In genomic region chr1:32755098-32755809, GRCh38 we compare ENCODE assay signal across 2 cellular contexts.
TF ChIP-seq lines count a peak whose summit lies in the region.

No MANE protein-coding gene starts in this region.

TF ChIP-seq in SK-N-SH, 30 proteins besides CTCF, POLR2A, EP300 and RAD21 (continued from another document):
- TF ChIP-seq, protein P1, sequence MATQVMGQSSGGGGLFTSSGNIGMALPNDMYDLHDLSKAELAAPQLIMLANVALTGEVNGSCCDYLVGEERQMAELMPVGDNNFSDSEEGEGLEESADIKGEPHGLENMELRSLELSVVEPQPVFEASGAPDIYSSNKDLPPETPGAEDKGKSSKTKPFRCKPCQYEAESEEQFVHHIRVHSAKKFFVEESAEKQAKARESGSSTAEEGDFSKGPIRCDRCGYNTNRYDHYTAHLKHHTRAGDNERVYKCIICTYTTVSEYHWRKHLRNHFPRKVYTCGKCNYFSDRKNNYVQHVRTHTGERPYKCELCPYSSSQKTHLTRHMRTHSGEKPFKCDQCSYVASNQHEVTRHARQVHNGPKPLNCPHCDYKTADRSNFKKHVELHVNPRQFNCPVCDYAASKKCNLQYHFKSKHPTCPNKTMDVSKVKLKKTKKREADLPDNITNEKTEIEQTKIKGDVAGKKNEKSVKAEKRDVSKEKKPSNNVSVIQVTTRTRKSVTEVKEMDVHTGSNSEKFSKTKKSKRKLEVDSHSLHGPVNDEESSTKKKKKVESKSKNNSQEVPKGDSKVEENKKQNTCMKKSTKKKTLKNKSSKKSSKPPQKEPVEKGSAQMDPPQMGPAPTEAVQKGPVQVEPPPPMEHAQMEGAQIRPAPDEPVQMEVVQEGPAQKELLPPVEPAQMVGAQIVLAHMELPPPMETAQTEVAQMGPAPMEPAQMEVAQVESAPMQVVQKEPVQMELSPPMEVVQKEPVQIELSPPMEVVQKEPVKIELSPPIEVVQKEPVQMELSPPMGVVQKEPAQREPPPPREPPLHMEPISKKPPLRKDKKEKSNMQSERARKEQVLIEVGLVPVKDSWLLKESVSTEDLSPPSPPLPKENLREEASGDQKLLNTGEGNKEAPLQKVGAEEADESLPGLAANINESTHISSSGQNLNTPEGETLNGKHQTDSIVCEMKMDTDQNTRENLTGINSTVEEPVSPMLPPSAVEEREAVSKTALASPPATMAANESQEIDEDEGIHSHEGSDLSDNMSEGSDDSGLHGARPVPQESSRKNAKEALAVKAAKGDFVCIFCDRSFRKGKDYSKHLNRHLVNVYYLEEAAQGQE (IDR thresholded peaks at IDR 0.05; ENCODE audit: low read depth, low read length): no peak
- TF ChIP-seq, protein P2, sequence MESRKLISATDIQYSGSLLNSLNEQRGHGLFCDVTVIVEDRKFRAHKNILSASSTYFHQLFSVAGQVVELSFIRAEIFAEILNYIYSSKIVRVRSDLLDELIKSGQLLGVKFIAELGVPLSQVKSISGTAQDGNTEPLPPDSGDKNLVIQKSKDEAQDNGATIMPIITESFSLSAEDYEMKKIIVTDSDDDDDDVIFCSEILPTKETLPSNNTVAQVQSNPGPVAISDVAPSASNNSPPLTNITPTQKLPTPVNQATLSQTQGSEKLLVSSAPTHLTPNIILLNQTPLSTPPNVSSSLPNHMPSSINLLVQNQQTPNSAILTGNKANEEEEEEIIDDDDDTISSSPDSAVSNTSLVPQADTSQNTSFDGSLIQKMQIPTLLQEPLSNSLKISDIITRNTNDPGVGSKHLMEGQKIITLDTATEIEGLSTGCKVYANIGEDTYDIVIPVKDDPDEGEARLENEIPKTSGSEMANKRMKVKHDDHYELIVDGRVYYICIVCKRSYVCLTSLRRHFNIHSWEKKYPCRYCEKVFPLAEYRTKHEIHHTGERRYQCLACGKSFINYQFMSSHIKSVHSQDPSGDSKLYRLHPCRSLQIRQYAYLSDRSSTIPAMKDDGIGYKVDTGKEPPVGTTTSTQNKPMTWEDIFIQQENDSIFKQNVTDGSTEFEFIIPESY (IDR thresholded peaks at IDR 0.05; ENCODE audit: borderline replicate concordance, low read depth): no peak
- TF ChIP-seq ELF1 (IDR thresholded peaks at IDR 0.05): no peak
- no peak for TF ChIP-seq EZH2phosphoT487 (IDR thresholded peaks at IDR 0.05; ENCODE audit: borderline replicate concordance, low read depth)
- TF ChIP-seq, protein P3, sequence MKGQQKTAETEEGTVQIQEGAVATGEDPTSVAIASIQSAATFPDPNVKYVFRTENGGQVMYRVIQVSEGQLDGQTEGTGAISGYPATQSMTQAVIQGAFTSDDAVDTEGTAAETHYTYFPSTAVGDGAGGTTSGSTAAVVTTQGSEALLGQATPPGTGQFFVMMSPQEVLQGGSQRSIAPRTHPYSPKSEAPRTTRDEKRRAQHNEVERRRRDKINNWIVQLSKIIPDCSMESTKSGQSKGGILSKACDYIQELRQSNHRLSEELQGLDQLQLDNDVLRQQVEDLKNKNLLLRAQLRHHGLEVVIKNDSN (IDR thresholded peaks at IDR 0.05; ENCODE audit: borderline replicate concordance, low read depth): no peak
- no peak for TF ChIP-seq YY1 (IDR thresholded peaks at IDR 0.05; ENCODE audit: low read depth)
- TF ChIP-seq NFIC (IDR thresholded peaks at IDR 0.05; ENCODE audit: borderline replicate concordance): no peak

TF ChIP-seq in SK-N-SH treated with all-trans-retinoic acid at 6 μM for 48 hours, 23 proteins besides CTCF, POLR2A, EP300 and RAD21 (continued from another document):
- TF ChIP-seq POU6F1 (CRISPR knock-in tag; IDR thresholded peaks at IDR 0.05; ENCODE audit: borderline replicate concordance, low read depth) (no peak), ISL1 (CRISPR knock-in tag; IDR thresholded peaks at IDR 0.05) (no peak)
